Comparison of ENCODE assay signal across 8 cellular contexts in the genomic region with DNA sequence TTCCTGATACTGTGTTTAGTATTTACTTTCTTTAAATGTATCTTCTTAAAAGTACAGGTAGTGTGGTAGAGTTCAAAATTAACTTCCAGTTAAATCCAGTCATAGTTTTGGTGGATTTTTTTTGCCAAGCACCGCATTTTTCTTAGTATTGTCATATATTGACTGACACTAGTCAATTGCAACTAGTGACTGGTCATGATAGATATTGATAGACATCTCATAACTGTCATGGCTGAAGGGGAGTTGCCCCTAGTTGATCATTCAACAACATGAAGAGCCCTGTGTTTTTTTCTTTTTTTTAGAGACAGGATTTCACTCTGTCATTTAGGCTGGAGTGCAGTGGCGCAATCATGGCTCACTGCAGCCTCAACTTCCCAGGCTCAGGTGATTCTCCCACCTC. TPM values are rescaled to one million over a fixed set of nuclear protein-coding genes. Genes with fewer than 3 reads are reported as not detected.
DNase-seq lines count a peak whose midpoint lies in the region; ATAC-seq and TF ChIP-seq lines count a peak whose summit lies in the region.

No MANE protein-coding gene starts in this region.

- H3K36me3 ChIP-seq in CD4-positive, alpha-beta memory T cell (ENCODE audit: insufficient read depth, low read length): no peaks in the 10 kb centered on the region
- H3K36me3 ChIP-seq in OCI-LY3 (replicated peaks; ENCODE audit: low read depth, low read length) (no peaks in the 10 kb centered on the region), skeletal muscle tissue (ENCODE audit: control insufficient read depth in 3 of 3, insufficient read depth in 3 of 3, low read length in 3 of 3) (no peaks in the 10 kb centered on the region)

- CTCF ChIA-PET in CD4-positive, alpha-beta memory T cell (lab: Charles Lee; ENCODE audit: partially characterized antibody): interaction anchor here (1.2 to 1.6 kb wide), 2 partner anchors 15 to 20 kb away, joined by 5 to 9 read pairs; no protein-coding TSS in a partner anchor

- ATAC-seq in central memory CD8-positive, alpha-beta T cell (replicated peaks; ENCODE audit: extremely low read depth, poor library complexity, severe bottlenecking): no peak
- no peak for ATAC-seq in GM21526 (IDR thresholded peaks at IDR 0.05; ENCODE audit: low FRiP score, unreplicated experiment)

- no peak for TF ChIP-seq CTCF in OCI-LY3 (IDR thresholded peaks at IDR 0.05; ENCODE audit: low read depth, low read length)
- no peak for TF ChIP-seq CTCF in GM10266 (IDR thresholded peaks at IDR 0.05; ENCODE audit: control insufficient read depth, insufficient read depth, low read depth, missing control alignments)

- no peak overlapping the region for H3K4me3 ChIP-seq in CD4-positive, alpha-beta memory T cell (ENCODE audit: low read length in 2 of 2)
- H3K4me3 ChIP-seq in OCI-LY3 (ENCODE audit: low read length): no peak overlapping the region
- no peak overlapping the region for H3K4me3 ChIP-seq in skeletal muscle tissue (ENCODE audit: low read length in 3 of 3)

- no peak for DNase-seq in CD4-positive, alpha-beta memory T cell
- DNase-seq in central memory CD8-positive, alpha-beta T cell (ENCODE audit: low spot score in 2 of 2): no peak
- no peak for DNase-seq in H4 (ENCODE audit: low spot score)
- no peak for DNase-seq in RKO (ENCODE audit: low spot score)
- DNase-seq in GM10266 (ENCODE audit: extremely low spot score): no peak

- H3K4me1 Mint-ChIP-seq in CD4-positive, alpha-beta memory T cell: peaks cover 63 to 90% (median 75%) of the 10 kb centered on the region in 4 donors
- peaks cover 80% of the 10 kb centered on the region for H3K4me1 Mint-ChIP-seq in central memory CD8-positive, alpha-beta T cell

- POLR2A ChIA-PET in CD4-positive, alpha-beta memory T cell (lab: Charles Lee; ENCODE audit: partially characterized antibody): interaction anchor here (0.9 to 6.5 kb wide), 7 partner anchors 10 to 67 kb away, joined by 3 to 59 read pairs (median 9); no protein-coding TSS in a partner anchor

- peak overlapping the region; percentile 26 for H3K27ac ChIP-seq in CD4-positive, alpha-beta memory T cell (ENCODE audit: low read depth, low read length)
- H3K27ac ChIP-seq in OCI-LY3 (ENCODE audit: low read length): peak overlapping the region; percentile 85; the same call in 1 of the 2 replicates
- H3K27ac ChIP-seq in skeletal muscle tissue (ENCODE audit: low read depth, low read length): peak overlapping the region; percentile 39

- H3K9me3 ChIP-seq in CD4-positive, alpha-beta memory T cell (ENCODE audit: control insufficient read depth in 1 of 2, low read length in 2 of 2): no peaks in the 10 kb centered on the region
- no peaks in the 10 kb centered on the region for H3K9me3 ChIP-seq in OCI-LY3 (ENCODE audit: insufficient read depth, low read length)
- no peaks in the 10 kb centered on the region for H3K9me3 ChIP-seq in skeletal muscle tissue (ENCODE audit: control insufficient read depth in 3 of 3, low read length in 3 of 3)

- H3K4me3 Mint-ChIP-seq in CD4-positive, alpha-beta memory T cell: peak overlapping the region in 7 of 8 donors; percentile 47 to 85 (median 76)
- peak overlapping the region; percentile 77 for H3K4me3 Mint-ChIP-seq in central memory CD8-positive, alpha-beta T cell

- H3K9ac ChIP-seq in OCI-LY3 (ENCODE audit: low read length) (no peak overlapping the region), skeletal muscle tissue (ENCODE audit: low read depth in 1 of 3, low read length in 3 of 3) (no peak overlapping the region)

- H3K9me3 Mint-ChIP-seq in CD4-positive, alpha-beta memory T cell: no peaks in the 10 kb centered on the region
- no peaks in the 10 kb centered on the region for H3K9me3 Mint-ChIP-seq in central memory CD8-positive, alpha-beta T cell

- peaks cover 27% of the 10 kb centered on the region for H3K79me2 ChIP-seq in OCI-LY3 (ENCODE audit: low read length)

- H2AFZ ChIP-seq in OCI-LY3 (ENCODE audit: low read depth, low read length): no peak overlapping the region

- peaks cover 2% of the 10 kb centered on the region; the same call in 1 of the 2 replicates for H4K20me1 ChIP-seq in OCI-LY3 (ENCODE audit: insufficient read depth, low read length)

- H3K27ac Mint-ChIP-seq in CD4-positive, alpha-beta memory T cell: peak overlapping the region in 6 of 7 donors; percentile 67 to 93 (median 86)
- H3K27ac Mint-ChIP-seq in central memory CD8-positive, alpha-beta T cell (ENCODE audit: low read depth): peak overlapping the region; percentile 91

- H3K4me2 ChIP-seq in OCI-LY3 (ENCODE audit: low read length): peak overlapping the region; percentile 80; the same call in 1 of the 2 replicates

- peaks cover 16 to 23% of the 10 kb centered on the region in 2 donors for H3K36me3 Mint-ChIP-seq in CD4-positive, alpha-beta memory T cell
- H3K36me3 Mint-ChIP-seq in central memory CD8-positive, alpha-beta T cell (ENCODE audit: insufficient read depth): peaks cover 37% of the 10 kb centered on the region

- peaks cover 80% of the 10 kb centered on the region for H3K4me1 ChIP-seq in CD4-positive, alpha-beta memory T cell (ENCODE audit: insufficient read depth, low read length)
- H3K4me1 ChIP-seq in OCI-LY3 (ENCODE audit: low read length) (peaks cover 69% of the 10 kb centered on the region), skeletal muscle tissue (ENCODE audit: control insufficient read depth in 3 of 3, insufficient read depth in 3 of 3, low read length in 3 of 3) (no peaks in the 10 kb centered on the region)

- no peaks in the 10 kb centered on the region for H3K27me3 Mint-ChIP-seq in CD4-positive, alpha-beta memory T cell
- H3K27me3 Mint-ChIP-seq in central memory CD8-positive, alpha-beta T cell: no peaks in the 10 kb centered on the region

- no peaks in the 10 kb centered on the region for H3K27me3 ChIP-seq in CD4-positive, alpha-beta memory T cell (ENCODE audit: insufficient read depth, low read length)
- no peaks in the 10 kb centered on the region for H3K27me3 ChIP-seq in OCI-LY3 (ENCODE audit: low read depth, low read length)
- H3K27me3 ChIP-seq in skeletal muscle tissue (ENCODE audit: control insufficient read depth in 3 of 3, insufficient read depth in 3 of 3, low read length in 3 of 3): no peaks in the 10 kb centered on the region

- intact Hi-C loops in CD4-positive, alpha-beta memory T cell (cut with micrococcal nuclease): loop anchor here (1.0 kb wide), 1 partner anchor 8 kb away; no protein-coding TSS in a partner anchor

RNA-seq across cellular contexts. Expression of gene RAB8B, which starts 22.1 kb away (rescaled TPM):
- 10 to 100 TPM; 86.0 to 86.4 TPM for total RNA-seq in CD4-positive, alpha-beta memory T cell
- 10 to 100 TPM; 35.1 to 58.3 TPM for polyA plus RNA-seq in CD4-positive, alpha-beta memory T cell
- 26.6 TPM for total RNA-seq in skeletal muscle tissue
- total RNA-seq in H4 (2014; rRNA removed; shearing (Covaris generic)): 21.4 and 35.4 TPM in 2 replicates

RNA-seq across cellular contexts. Expression of gene RPS27L, which starts 54.3 kb away (rescaled TPM):
- 100 to 1,000 TPM; 150 to 161 TPM for total RNA-seq in CD4-positive, alpha-beta memory T cell
- polyA plus RNA-seq in CD4-positive, alpha-beta memory T cell: 100 to 1,000 TPM; 187 to 211 TPM
- 25.1 TPM for total RNA-seq in skeletal muscle tissue
- total RNA-seq in H4 (2014; rRNA removed; shearing (Covaris generic)): 73.3 and 148 TPM in 2 replicates

Comparison
In these comparisons a context has a peak if more than half of its experiments do, and no peak if none do; other contexts are left out.
1. H3K27ac ChIP-seq: peak in every context shown above with its lines; median percentile 85 in OCI-LY3; 39 in skeletal muscle tissue; 26 in CD4-positive, alpha-beta memory T cell.